In the genomic region with DNA sequence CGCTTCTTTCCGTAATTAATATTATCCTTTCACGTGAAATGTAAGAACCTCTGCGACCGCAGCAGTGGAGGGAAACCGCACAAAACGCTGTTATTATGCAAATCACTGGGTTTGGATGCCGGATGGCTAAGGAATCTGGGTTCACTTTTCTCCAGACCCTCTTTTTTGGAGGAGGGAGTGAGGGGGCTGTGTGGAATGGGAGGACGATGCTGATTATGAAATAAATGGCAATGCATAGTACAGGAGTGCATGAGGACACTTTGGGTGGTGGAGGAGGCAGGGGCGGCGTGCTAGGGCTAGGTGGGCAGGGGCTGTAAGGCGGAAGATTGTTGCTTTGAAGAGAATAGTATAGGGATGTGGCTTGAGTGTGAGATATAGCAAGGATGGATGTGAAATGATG, we compare ENCODE assay signal across 2 cellular contexts.
TF ChIP-seq lines count a peak whose summit lies in the region.

No MANE protein-coding gene starts in this region.

TF ChIP-seq in H1, 55 proteins besides CTCF, POLR2A, EP300 and RAD21:
- no peak for TF ChIP-seq FOSL1 (IDR thresholded peaks at IDR 0.05; ENCODE audit: insufficient read depth, low read depth, low read length)
- TF ChIP-seq TEAD4 (IDR thresholded peaks at IDR 0.05; ENCODE audit: low read depth, low read length) = no peak
- TF ChIP-seq CTBP2 (IDR thresholded peaks at IDR 0.05; ENCODE audit: borderline replicate concordance, insufficient read depth, insufficient read length, low read length) = no peak
- TF ChIP-seq TAF1 (IDR thresholded peaks at IDR 0.05; ENCODE audit: low read depth, low read length) = no peak
- no peak for TF ChIP-seq CHD2 (IDR thresholded peaks at IDR 0.05; ENCODE audit: low read length)
- no peak for TF ChIP-seq RNF2 (IDR thresholded peaks at IDR 0.05; ENCODE audit: borderline replicate concordance, low read depth, low read length, missing control alignments, poor library complexity, severe bottlenecking)
- TF ChIP-seq CHD1 (IDR thresholded peaks at IDR 0.05; ENCODE audit: low read depth, low read length) = no peak
- TF ChIP-seq, protein P1, sequence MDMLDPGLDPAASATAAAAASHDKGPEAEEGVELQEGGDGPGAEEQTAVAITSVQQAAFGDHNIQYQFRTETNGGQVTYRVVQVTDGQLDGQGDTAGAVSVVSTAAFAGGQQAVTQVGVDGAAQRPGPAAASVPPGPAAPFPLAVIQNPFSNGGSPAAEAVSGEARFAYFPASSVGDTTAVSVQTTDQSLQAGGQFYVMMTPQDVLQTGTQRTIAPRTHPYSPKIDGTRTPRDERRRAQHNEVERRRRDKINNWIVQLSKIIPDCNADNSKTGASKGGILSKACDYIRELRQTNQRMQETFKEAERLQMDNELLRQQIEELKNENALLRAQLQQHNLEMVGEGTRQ (IDR thresholded peaks at IDR 0.05; ENCODE audit: low read length) = no peak
- no peak for TF ChIP-seq HDAC6 (IDR thresholded peaks at IDR 0.05; ENCODE audit: low read depth, low read length)
- TF ChIP-seq SP4 (IDR thresholded peaks at IDR 0.05; ENCODE audit: low read length) = no peak
- no peak for TF ChIP-seq SIN3A (conservative IDR thresholded peaks at IDR 0.05 in 1 of 2, IDR thresholded peaks at IDR 0.05 in 1 of 2; ENCODE audit: low read depth in 1 of 2, low read length in 2 of 2)
- TF ChIP-seq, protein P2, sequence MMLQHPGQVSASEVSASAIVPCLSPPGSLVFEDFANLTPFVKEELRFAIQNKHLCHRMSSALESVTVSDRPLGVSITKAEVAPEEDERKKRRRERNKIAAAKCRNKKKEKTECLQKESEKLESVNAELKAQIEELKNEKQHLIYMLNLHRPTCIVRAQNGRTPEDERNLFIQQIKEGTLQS (IDR thresholded peaks at IDR 0.05; ENCODE audit: insufficient read depth, low read depth, low read length) = no peak
- no peak for TF ChIP-seq JUN (IDR thresholded peaks at IDR 0.05; ENCODE audit: low read depth, low read length)
- TF ChIP-seq RFX5 (IDR thresholded peaks at IDR 0.05; ENCODE audit: borderline replicate concordance, low read depth, low read length) = no peak
- no peak for TF ChIP-seq PHF8 (conservative IDR thresholded peaks at IDR 0.05; ENCODE audit: low read depth, low read length)
- TF ChIP-seq ZNF274 (IDR thresholded peaks at IDR 0.05; ENCODE audit: borderline replicate concordance, extremely low read depth, low read length) = no peak
- TF ChIP-seq BACH1 (IDR thresholded peaks at IDR 0.05; ENCODE audit: low read length) = no peak
- no peak for TF ChIP-seq SUZ12 (IDR thresholded peaks at IDR 0.05; ENCODE audit: low read length)
- no peak for TF ChIP-seq GABPA (IDR thresholded peaks at IDR 0.05; ENCODE audit: borderline replicate concordance, insufficient read depth, low read length)
- TF ChIP-seq SRF (IDR thresholded peaks at IDR 0.05; ENCODE audit: low read depth, low read length) = no peak

TF ChIP-seq in neural cell, 6 proteins besides CTCF, POLR2A, EP300 and RAD21:
- TF ChIP-seq MXI1 (conservative IDR thresholded peaks at IDR 0.05; ENCODE audit: poor library complexity, severe bottlenecking) (no peak), POLR2AphosphoS5 (IDR thresholded peaks at IDR 0.05) (no peak), SMC3 (conservative IDR thresholded peaks at IDR 0.05; ENCODE audit: poor library complexity) (no peak), EZH2 (IDR thresholded peaks at IDR 0.05; ENCODE audit: borderline replicate concordance, insufficient read depth, low read length, poor library complexity, severe bottlenecking) (no peak), TAF1 (IDR thresholded peaks at IDR 0.05; ENCODE audit: low read depth) (no peak), REST (IDR thresholded peaks at IDR 0.05; ENCODE audit: borderline replicate concordance) (no peak)
